ENCODE assay signal across 20 cellular contexts in the genomic region with DNA sequence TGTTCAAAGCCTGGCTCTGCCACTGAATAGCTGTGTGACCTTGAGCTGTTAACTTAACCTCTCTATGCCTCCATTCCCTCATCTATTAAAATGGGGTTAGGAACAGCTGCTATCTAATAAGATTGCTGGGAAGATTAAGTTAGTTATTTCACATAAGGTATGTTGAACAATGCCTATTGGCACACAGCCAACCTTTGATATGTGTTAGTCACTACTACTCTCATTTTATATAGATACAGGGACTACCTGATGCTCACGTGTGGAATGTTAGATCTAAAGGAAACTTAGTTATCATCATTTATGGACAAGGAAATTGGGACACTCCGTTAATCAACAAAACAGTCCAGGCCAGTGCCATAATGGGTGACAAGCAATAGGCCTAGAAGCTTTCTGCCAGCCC.
"Had no signal": no experiment of that assay in that cellular context is flagged by ENCODE, and none has a peak within 500 bp of the region (broad histone marks: within the 10 kb centered on the region; RNA-seq: fewer than 3 reads in every experiment).

No MANE protein-coding gene starts in this region.

- H3K4me3 ChIP-seq: esophagus squamous epithelium, gastroesophageal sphincter, mucosa of descending colon, spleen, testis, tibial nerve, upper lobe of right lung, vagina had no signal

- ATAC-seq: gastroesophageal sphincter; left lobe of liver; mucosa of descending colon; naive thymus-derived CD8-positive, alpha-beta T cell; sciatic nerve; stimulated activated memory B cell treated with anti-CD40 and anti-IgM and Interleukin-4, amounts not matched to agents 10 μg/mL and 1 μg/mL and 100 μg/mL, for 72 hours; upper lobe of right lung had no signal

- DNase-seq: effector memory CD4-positive, alpha-beta T cell; esophagus squamous epithelium; glutamatergic neuron; islet precursor cell; mucosa of descending colon; naive thymus-derived CD8-positive, alpha-beta T cell; posterior cingulate gyrus; spleen; stimulated activated CD4-positive, alpha-beta T cell treated with anti-CD3 and anti-CD28 coated beads, Interleukin-15, amount 100 ng/mL, for 24 hours; stimulated activated CD4-positive, alpha-beta T cell treated with anti-CD3 and anti-CD28 coated beads, Interleukin-1b, Interleukin-23, amount 100 ng/mL, for 48 hours; stimulated activated CD4-positive, alpha-beta T cell treated with anti-CD3 and anti-CD28 coated beads, Interleukin-4, amount 100 ng/mL, for 24 hours; testis; upper lobe of right lung had no signal

- H3K4me1 ChIP-seq: esophagus squamous epithelium, gastroesophageal sphincter, spleen, testis, tibial nerve, upper lobe of right lung, vagina had no signal

- H3K27me3 ChIP-seq: esophagus squamous epithelium, spleen, testis, tibial nerve, upper lobe of right lung, vagina had no signal

- H3K9me3 ChIP-seq: esophagus squamous epithelium, gastroesophageal sphincter, mucosa of descending colon, spleen, testis, upper lobe of right lung, vagina had no signal

- H3K36me3 ChIP-seq: esophagus squamous epithelium, gastroesophageal sphincter, spleen, tibial nerve, upper lobe of right lung, vagina had no signal

- H3K27ac ChIP-seq: epithelial cell of prostate, esophagus squamous epithelium, gastroesophageal sphincter, spleen, testis, tibial nerve, upper lobe of right lung, vagina had no signal
